Comparison of ENCODE assay signal across 13 cellular contexts in genomic region chr10:74114041-74114448, GRCh38. TPM values are rescaled to one million over a fixed set of nuclear protein-coding genes. Genes with fewer than 3 reads are reported as not detected.
DNase-seq lines count a peak whose midpoint lies in the region; ATAC-seq and TF ChIP-seq lines count a peak whose summit lies in the region.
"Had no signal": no experiment of that assay in that cellular context is flagged by ENCODE, and none has a peak within 500 bp of the region (broad histone marks: within the 10 kb centered on the region; RNA-seq: fewer than 3 reads in every experiment).

No MANE protein-coding gene starts in this region.

- POLR2A ChIA-PET in AG04450 (lab: Yijun Ruan, JAX), result interaction anchor here (0.7 to 1.0 kb wide), 3 partner anchors 28 to 263 kb away, joined by 3 to 5 read pairs (median 3); no protein-coding TSS in a partner anchor

- ATAC-seq in gastroesophageal sphincter (no peak), GM18867 (IDR thresholded peaks at IDR 0.05; ENCODE audit: unreplicated experiment) (no peak), HG02623 (IDR thresholded peaks at IDR 0.05; ENCODE audit: unreplicated experiment) (no peak)

- H3K27ac ChIP-seq in AG04450 (ENCODE audit: low read depth, low read length), result peak overlapping the region; percentile 13
- H3K27ac ChIP-seq in VCaP, result peak overlapping the region; percentile 11; the same call in 1 of the 2 replicates
- peak overlapping the region; percentile 3 to 65 (median 33) for H3K27ac ChIP-seq in gastroesophageal sphincter

- H3K9me3 ChIP-seq in AG04450 (ENCODE audit: control insufficient read depth, insufficient read depth, low read length), result no peaks in the 10 kb centered on the region
- H3K9me3 ChIP-seq in gastroesophageal sphincter, result no peaks in the 10 kb centered on the region

- H3K27me3 ChIP-seq in AG04450 (ENCODE audit: control insufficient read depth, insufficient read depth, low read length) (no peaks in the 10 kb centered on the region), gastroesophageal sphincter (no peaks in the 10 kb centered on the region)

- no peak overlapping the region for H3K4me3 ChIP-seq in AG04450 (ENCODE audit: low read depth, low read length)
- H3K4me3 ChIP-seq in gastroesophageal sphincter, result no peak overlapping the region

- peaks cover 0 to 66% (median 0%) of the 10 kb centered on the region in 3 donors for H3K4me1 ChIP-seq in gastroesophageal sphincter

- no peak for TF ChIP-seq EP300 in gastroesophageal sphincter (IDR thresholded peaks at IDR 0.05)

- CTCF ChIA-PET in AG04450 (lab: Charles Lee), result interaction anchor here (1.5 kb wide), 1 partner anchor 234 kb away, joined by 4 read pairs; no protein-coding TSS in a partner anchor

- TF ChIP-seq POLR2A in gastroesophageal sphincter (IDR thresholded peaks at IDR 0.05), result no peak

- no peak for DNase-seq in AG04450 (ENCODE audit: low read depth, low spot score)
- peak; percentile 53 for DNase-seq in occipital lobe (lab: John Stamatoyannopoulos, UW)
- DNase-seq in NCI-H446 treated with DMSO at 0.1 percent for 48 hours (lab: John Stamatoyannopoulos, UW), result no peak
- DNase-seq in DMS 273 treated with DMSO at 0.1 percent for 48 hours (lab: John Stamatoyannopoulos, UW), result no peak
- DNase-seq: activated naive CD4-positive, alpha-beta T cell treated with anti-CD3 and anti-CD28 coated beads, Interleukin-2, amount 10 ng/mL, durations not matched to agents 7 days and 5 days; effector CD8-positive, alpha-beta T cell; Kasumi-1; NCI-H2081; T-helper 1 cell had no signal

- TF ChIP-seq CTCF in AG04450 (IDR thresholded peaks at IDR 0.05; ENCODE audit: low read depth, low read length) (no peak), VCaP (conservative IDR thresholded peaks at IDR 0.05) (no peak), gastroesophageal sphincter (IDR thresholded peaks at IDR 0.05) (no peak)

- H3K36me3 ChIP-seq in gastroesophageal sphincter, result peaks cover 0 to 99% of the 10 kb centered on the region in 2 donors

- 58 to 77% methylated on average over 5 of the region's 12 CpGs for WGBS in gastroesophageal sphincter (ENCODE audit: low coverage in 1 of 2), 2 donors

RNA-seq across cellular contexts. Expression of gene AP3M1, which starts 36.6 kb away (rescaled TPM):
- polyA plus RNA-seq in AG04450 (2011; rRNA removed), result 52.0 and 70.7 TPM in 2 replicates
- polyA minus RNA-seq in AG04450 (2011; rRNA and poly(A)+ RNA removed), result 30.3 and 48.3 TPM in 2 replicates
- total RNA-seq in gastroesophageal sphincter (10 to 100 TPM; 29.4 to 41.7 (median 31.7) TPM), occipital lobe (40.2 TPM)

RNA-seq across cellular contexts. Expression of gene ADK, which starts 37.0 kb away (rescaled TPM):
- polyA plus RNA-seq in AG04450 (2011; rRNA removed), result 31.3 and 41.9 TPM in 2 replicates
- polyA minus RNA-seq in AG04450 (2011; rRNA and poly(A)+ RNA removed), result 9.2 and 16.1 TPM in 2 replicates
- total RNA-seq in gastroesophageal sphincter (10 to 100 TPM; 15.3 to 23.3 (median 20.8) TPM), occipital lobe (39.8 TPM)
